Comparison of ENCODE assay signal across 1 cellular context in the genomic region with DNA sequence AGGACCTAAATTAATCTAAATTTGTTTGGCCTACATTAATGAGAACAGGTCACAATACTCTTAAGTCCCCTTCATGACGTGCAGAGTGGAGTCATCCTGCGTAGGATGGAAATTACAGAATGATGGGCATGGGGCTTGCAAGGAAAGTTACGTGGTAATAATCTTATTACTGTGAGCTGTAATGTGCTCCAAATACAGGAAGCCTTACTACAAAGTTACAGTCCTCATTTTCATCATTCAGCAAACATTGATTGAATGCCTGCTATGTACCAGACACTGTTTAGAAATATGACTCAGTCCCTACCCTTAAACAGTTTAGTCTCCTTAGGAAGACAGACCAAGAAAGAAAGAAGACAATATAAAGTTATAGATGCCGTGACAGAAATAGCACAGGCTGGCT.
TF ChIP-seq lines count a peak whose summit lies in the region.

No MANE protein-coding gene starts in this region.

TF ChIP-seq in A549, 52 proteins besides CTCF, POLR2A, EP300 and RAD21 (continued from another document):
- TF ChIP-seq, protein P1, sequence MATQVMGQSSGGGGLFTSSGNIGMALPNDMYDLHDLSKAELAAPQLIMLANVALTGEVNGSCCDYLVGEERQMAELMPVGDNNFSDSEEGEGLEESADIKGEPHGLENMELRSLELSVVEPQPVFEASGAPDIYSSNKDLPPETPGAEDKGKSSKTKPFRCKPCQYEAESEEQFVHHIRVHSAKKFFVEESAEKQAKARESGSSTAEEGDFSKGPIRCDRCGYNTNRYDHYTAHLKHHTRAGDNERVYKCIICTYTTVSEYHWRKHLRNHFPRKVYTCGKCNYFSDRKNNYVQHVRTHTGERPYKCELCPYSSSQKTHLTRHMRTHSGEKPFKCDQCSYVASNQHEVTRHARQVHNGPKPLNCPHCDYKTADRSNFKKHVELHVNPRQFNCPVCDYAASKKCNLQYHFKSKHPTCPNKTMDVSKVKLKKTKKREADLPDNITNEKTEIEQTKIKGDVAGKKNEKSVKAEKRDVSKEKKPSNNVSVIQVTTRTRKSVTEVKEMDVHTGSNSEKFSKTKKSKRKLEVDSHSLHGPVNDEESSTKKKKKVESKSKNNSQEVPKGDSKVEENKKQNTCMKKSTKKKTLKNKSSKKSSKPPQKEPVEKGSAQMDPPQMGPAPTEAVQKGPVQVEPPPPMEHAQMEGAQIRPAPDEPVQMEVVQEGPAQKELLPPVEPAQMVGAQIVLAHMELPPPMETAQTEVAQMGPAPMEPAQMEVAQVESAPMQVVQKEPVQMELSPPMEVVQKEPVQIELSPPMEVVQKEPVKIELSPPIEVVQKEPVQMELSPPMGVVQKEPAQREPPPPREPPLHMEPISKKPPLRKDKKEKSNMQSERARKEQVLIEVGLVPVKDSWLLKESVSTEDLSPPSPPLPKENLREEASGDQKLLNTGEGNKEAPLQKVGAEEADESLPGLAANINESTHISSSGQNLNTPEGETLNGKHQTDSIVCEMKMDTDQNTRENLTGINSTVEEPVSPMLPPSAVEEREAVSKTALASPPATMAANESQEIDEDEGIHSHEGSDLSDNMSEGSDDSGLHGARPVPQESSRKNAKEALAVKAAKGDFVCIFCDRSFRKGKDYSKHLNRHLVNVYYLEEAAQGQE (IDR thresholded peaks at IDR 0.05), result no peak
- TF ChIP-seq FOSB (CRISPR knock-in tag; IDR thresholded peaks at IDR 0.05) (no peak), KDM5A (IDR thresholded peaks at IDR 0.05) (no peak), CBX2 (IDR thresholded peaks at IDR 0.05; ENCODE audit: borderline replicate concordance, low read depth) (no peak), USF2 (IDR thresholded peaks at IDR 0.05) (no peak), HDAC2 (IDR thresholded peaks at IDR 0.05) (no peak), MYC (IDR thresholded peaks at IDR 0.05; ENCODE audit: borderline replicate concordance, low read length) (no peak), CEBPB (IDR thresholded peaks at IDR 0.05) (no peak), HOXA7 (CRISPR knock-in tag; IDR thresholded peaks at IDR 0.05) (no peak), TP53 (CRISPR knock-in tag; IDR thresholded peaks at IDR 0.05) (no peak), RCOR1 (IDR thresholded peaks at IDR 0.05; ENCODE audit: low read depth, low read length) (no peak)
- TF ChIP-seq, protein P2, sequence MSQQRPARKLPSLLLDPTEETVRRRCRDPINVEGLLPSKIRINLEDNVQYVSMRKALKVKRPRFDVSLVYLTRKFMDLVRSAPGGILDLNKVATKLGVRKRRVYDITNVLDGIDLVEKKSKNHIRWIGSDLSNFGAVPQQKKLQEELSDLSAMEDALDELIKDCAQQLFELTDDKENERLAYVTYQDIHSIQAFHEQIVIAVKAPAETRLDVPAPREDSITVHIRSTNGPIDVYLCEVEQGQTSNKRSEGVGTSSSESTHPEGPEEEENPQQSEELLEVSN (IDR thresholded peaks at IDR 0.05; ENCODE audit: borderline replicate concordance, low read depth), result no peak
- TF ChIP-seq, protein P3, sequence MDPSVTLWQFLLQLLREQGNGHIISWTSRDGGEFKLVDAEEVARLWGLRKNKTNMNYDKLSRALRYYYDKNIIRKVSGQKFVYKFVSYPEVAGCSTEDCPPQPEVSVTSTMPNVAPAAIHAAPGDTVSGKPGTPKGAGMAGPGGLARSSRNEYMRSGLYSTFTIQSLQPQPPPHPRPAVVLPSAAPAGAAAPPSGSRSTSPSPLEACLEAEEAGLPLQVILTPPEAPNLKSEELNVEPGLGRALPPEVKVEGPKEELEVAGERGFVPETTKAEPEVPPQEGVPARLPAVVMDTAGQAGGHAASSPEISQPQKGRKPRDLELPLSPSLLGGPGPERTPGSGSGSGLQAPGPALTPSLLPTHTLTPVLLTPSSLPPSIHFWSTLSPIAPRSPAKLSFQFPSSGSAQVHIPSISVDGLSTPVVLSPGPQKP (IDR thresholded peaks at IDR 0.05; ENCODE audit: low read depth, low read length), result no peak
